Comparison of ENCODE assay signal across 11 cellular contexts in genomic region chr14:28375295-28375694, GRCh38.
DNase-seq lines count a peak whose midpoint lies in the region; ATAC-seq and TF ChIP-seq lines count a peak whose summit lies in the region.
"Had no signal": no experiment of that assay in that cellular context is flagged by ENCODE, and none has a peak within 500 bp of the region (broad histone marks: within the 10 kb centered on the region; RNA-seq: fewer than 3 reads in every experiment).

No MANE protein-coding gene starts in this region.

- no peak overlapping the region for H3K4me3 ChIP-seq in kidney epithelial cell (ENCODE audit: low read depth, low read length)

- ATAC-seq in WTC11: peak; percentile 83
- ATAC-seq in T-cell (replicated peaks in 1 of 4): no peak

- no peaks in the 10 kb centered on the region for H3K36me3 ChIP-seq in kidney epithelial cell (ENCODE audit: control insufficient read depth, insufficient read depth, low read length)

- H3K27ac Mint-ChIP-seq in WTC11 (no peak overlapping the region), T-cell (no peak overlapping the region)
- H3K27ac Mint-ChIP-seq: activated CD4-positive, alpha-beta memory T cell treated with anti-CD3 and anti-CD28 coated beads for 36 hours had no signal

- peak; percentile 1 for DNase-seq in COR-L47 (lab: John Stamatoyannopoulos, UW)
- DNase-seq in Kasumi-1 (lab: John Stamatoyannopoulos, UW): peak; percentile 41 to 70
- DNase-seq in WTC11 (ENCODE audit: low spot score): peak; percentile 51
- no peak for DNase-seq in kidney epithelial cell (ENCODE audit: low read depth)
- DNase-seq in effector CD4-positive, alpha-beta T cell: no peak
- no peak for DNase-seq in T-cell
- DNase-seq in GM20000 (ENCODE audit: low spot score): no peak
- no peak for DNase-seq in GM03348 (ENCODE audit: low spot score)
- DNase-seq: activated CD4-positive, alpha-beta memory T cell treated with anti-CD3 and anti-CD28 coated beads for 36 hours; cortex of kidney; NCI-H187 treated with DMSO at 0.1 percent for 48 hours had no signal

- H3K9me3 Mint-ChIP-seq in WTC11: no peaks in the 10 kb centered on the region
- peaks cover 5 to 19% (median 13%) of the 10 kb centered on the region in 3 donors for H3K9me3 Mint-ChIP-seq in T-cell

- H3K36me3 Mint-ChIP-seq in WTC11: no peaks in the 10 kb centered on the region
- no peaks in the 10 kb centered on the region for H3K36me3 Mint-ChIP-seq in T-cell
- H3K36me3 Mint-ChIP-seq: activated CD4-positive, alpha-beta memory T cell treated with anti-CD3 and anti-CD28 coated beads for 36 hours had no signal

- POLR2A ChIA-PET in WTC11 (lab: Charles Lee): no interaction called here
- POLR2A ChIA-PET in T-cell (lab: Charles Lee): no interaction called here

- CTCF ChIA-PET in WTC11 (lab: Charles Lee): interaction anchor here (1.6 kb wide), 1 partner anchor 9 kb away, joined by 8 read pairs; no protein-coding TSS in a partner anchor
- CTCF ChIA-PET in T-cell (lab: Charles Lee): no interaction called here

- H3K4me1 Mint-ChIP-seq in WTC11 (no peaks in the 10 kb centered on the region), T-cell (no peaks in the 10 kb centered on the region)

- no peaks in the 10 kb centered on the region for H3K27me3 ChIP-seq in kidney epithelial cell (ENCODE audit: control insufficient read depth, insufficient read depth, low read length)

- TF ChIP-seq CTCF in WTC11 (IDR thresholded peaks at IDR 0.05): peak; percentile 47
- TF ChIP-seq CTCF in kidney epithelial cell (IDR thresholded peaks at IDR 0.05; ENCODE audit: insufficient read depth, low read length, poor library complexity, severe bottlenecking): peak; percentile 63
- TF ChIP-seq CTCF in GM20000 (IDR thresholded peaks at IDR 0.05; ENCODE audit: extremely low read depth, missing control alignments): no peak

- H3K27me3 Mint-ChIP-seq in WTC11 (ENCODE audit: low read depth) (no peaks in the 10 kb centered on the region), T-cell (no peaks in the 10 kb centered on the region)
- H3K27me3 Mint-ChIP-seq: activated CD4-positive, alpha-beta memory T cell treated with anti-CD3 and anti-CD28 coated beads for 36 hours had no signal

- no peak overlapping the region for H3K4me3 Mint-ChIP-seq in WTC11
- no peak overlapping the region for H3K4me3 Mint-ChIP-seq in T-cell
- H3K4me3 Mint-ChIP-seq: activated CD4-positive, alpha-beta memory T cell treated with anti-CD3 and anti-CD28 coated beads for 36 hours had no signal

TF ChIP-seq in WTC11, 78 proteins besides CTCF, POLR2A, EP300 and RAD21:
- TF ChIP-seq NR3C1 (CRISPR knock-in tag; conservative IDR thresholded peaks at IDR 0.05; ENCODE audit: low read depth): no peak
- no peak for TF ChIP-seq RELA (CRISPR knock-in tag; IDR thresholded peaks at IDR 0.05; ENCODE audit: borderline replicate concordance)
- no peak for TF ChIP-seq CREB1 (CRISPR knock-in tag; IDR thresholded peaks at IDR 0.05)
- TF ChIP-seq FOXP1 (CRISPR knock-in tag; IDR thresholded peaks at IDR 0.05; ENCODE audit: borderline replicate concordance): no peak
- no peak for TF ChIP-seq JUN (CRISPR knock-in tag; IDR thresholded peaks at IDR 0.05)
- no peak for TF ChIP-seq NFATC4 (CRISPR knock-in tag; IDR thresholded peaks at IDR 0.05)
- TF ChIP-seq NR1H2 (CRISPR knock-in tag; IDR thresholded peaks at IDR 0.05): no peak
- no peak for TF ChIP-seq ESRRA (CRISPR knock-in tag; IDR thresholded peaks at IDR 0.05; ENCODE audit: borderline replicate concordance)
- TF ChIP-seq ETV6 (CRISPR knock-in tag; IDR thresholded peaks at IDR 0.05): no peak
- no peak for TF ChIP-seq GTF2I (CRISPR knock-in tag; conservative IDR thresholded peaks at IDR 0.05)
- no peak for TF ChIP-seq ZNF138 (CRISPR knock-in tag; conservative IDR thresholded peaks at IDR 0.05)
- TF ChIP-seq CREM (CRISPR knock-in tag; IDR thresholded peaks at IDR 0.05): no peak
- TF ChIP-seq ELF4 (CRISPR knock-in tag; IDR thresholded peaks at IDR 0.05; ENCODE audit: low read depth): no peak
- no peak for TF ChIP-seq SP1 (CRISPR knock-in tag; conservative IDR thresholded peaks at IDR 0.05)
- no peak for TF ChIP-seq PREB (CRISPR knock-in tag; IDR thresholded peaks at IDR 0.05; ENCODE audit: borderline replicate concordance)
- TF ChIP-seq TP53 (CRISPR knock-in tag; IDR thresholded peaks at IDR 0.05): no peak
- TF ChIP-seq ATF6 (CRISPR knock-in tag; IDR thresholded peaks at IDR 0.05): no peak
- no peak for TF ChIP-seq PRRX2 (CRISPR knock-in tag; IDR thresholded peaks at IDR 0.05)
- TF ChIP-seq FOXK1 (CRISPR knock-in tag; IDR thresholded peaks at IDR 0.05): no peak

Comparison
In these comparisons a context has a peak if more than half of its experiments do, and no peak if none do; other contexts are left out.
1. DNase-seq: peak in COR-L47 (single experiment), Kasumi-1 (2 of 2) and WTC11 (single experiment); none in kidney epithelial cell (single experiment), effector CD4-positive, alpha-beta T cell (single experiment), T-cell (0 of 34), GM20000 (single experiment) and GM03348 (single experiment).